8 cellular contexts compared by ENCODE assay signal in genomic region chr2:97590515-97591394, GRCh38. TPM values are rescaled to one million over a fixed set of nuclear protein-coding genes. Genes with fewer than 3 reads are reported as not detected.
DNase-seq lines count a peak whose midpoint lies in the region; TF ChIP-seq lines count a peak whose summit lies in the region.
"Not testable (repeated sequence)": the region's sequence is repeated elsewhere in the genome, so short reads cannot be mapped to it uniquely, and the experiment has no call there.

No MANE protein-coding gene starts in this region.

- H3K27ac ChIP-seq in KMS-11 (peak overlapping the region; percentile 94), stomach smooth muscle (ENCODE audit: low read length) (peak overlapping the region; percentile 76)

- H3K79me2 ChIP-seq in KMS-11 (ENCODE audit: insufficient read depth, low read depth) = peaks cover 14% of the 10 kb centered on the region; the same call in 1 of the 2 replicates

- H3K36me3 ChIP-seq in H7 (replicated peaks; ENCODE audit: control insufficient read depth, insufficient read depth, low read length); KMS-11 (ENCODE audit: insufficient read depth); stomach smooth muscle (ENCODE audit: control insufficient read depth in 2 of 2, insufficient read depth in 2 of 2, low read length in 2 of 2): not testable (repeated sequence)

- intact Hi-C loops in posterior vena cava (cut with DNase I) = loop anchor here in 1 of 2 donors (5.0 kb wide), 1 partner anchor 107 kb away; no protein-coding TSS in a partner anchor

- not testable (repeated sequence) for H3K9me3 ChIP-seq in stomach smooth muscle (ENCODE audit: control insufficient read depth in 2 of 2, low read length in 2 of 2)

- H3K4me3 ChIP-seq in H7 (ENCODE audit: insufficient read depth, low read depth, low read length) (peak overlapping the region; percentile 46), iPS-11a (ENCODE audit: low read depth, low read length) (peak overlapping the region; percentile 35), stomach smooth muscle (ENCODE audit: low read length in 2 of 2) (peak overlapping the region; percentile 78 to 84)
- H3K4me3 ChIP-seq in KMS-11 (IDR thresholded peaks at IDR 0.05; ENCODE audit: insufficient read depth, low read depth, low read length) = not testable (repeated sequence)

- peak overlapping the region; percentile 67 for H3K4me2 ChIP-seq in KMS-11

- peak overlapping the region; percentile 95 for H2AFZ ChIP-seq in KMS-11 (ENCODE audit: low read depth)

- H3K9ac ChIP-seq in KMS-11 (peak overlapping the region; percentile 96), stomach smooth muscle (ENCODE audit: low read length in 2 of 2) (peak overlapping the region; percentile 73 to 80)

- peak; percentile 91 for DNase-seq in ELR (ENCODE audit: low read depth)
- peak; percentile 39 for DNase-seq in H7
- peak; percentile 71 to 77 for DNase-seq in activated CD4-positive, alpha-beta T cell treated with anti-CD3 and anti-CD28 coated beads, Interleukin-2, amount 50 U/mL, for 48 hours
- DNase-seq in cerebellum (ENCODE audit: low spot score) = peak; percentile 67
- DNase-seq in posterior vena cava (ENCODE audit: low spot score) = peak; percentile 85

- not testable (repeated sequence) for H4K20me1 ChIP-seq in KMS-11 (ENCODE audit: insufficient read depth)

- peak; percentile 93 for TF ChIP-seq CTCF in KMS-11 (conservative IDR thresholded peaks at IDR 0.05; ENCODE audit: low read depth, low read length)

- H3K27me3 ChIP-seq in H7 (ENCODE audit: control insufficient read depth, insufficient read depth, low read length); KMS-11 (ENCODE audit: insufficient read depth, low read depth); stomach smooth muscle (ENCODE audit: control insufficient read depth in 1 of 2, insufficient read depth in 2 of 2, low read length in 2 of 2): not testable (repeated sequence)

- peaks cover 13% of the 10 kb centered on the region for H3K4me1 ChIP-seq in KMS-11 (ENCODE audit: low read depth, poor library complexity, severe bottlenecking)
- H3K4me1 ChIP-seq in stomach smooth muscle (ENCODE audit: control insufficient read depth, insufficient read depth, low read length) = not testable (repeated sequence)

RNA-seq across cellular contexts. Expression of gene ANKRD36B, which starts 1.1 kb away (rescaled TPM):
- total RNA-seq in H7 (2014; rRNA removed; shearing (Covaris generic)) = 3.0 and 6.1 TPM in 2 replicates
- total RNA-seq in cerebellum = 278 TPM
- total RNA-seq in posterior vena cava = 10 to 100 TPM; 24.3 to 25.9 TPM

RNA-seq across cellular contexts. Expression of gene COX5B, which starts 55.1 kb away (rescaled TPM):
- total RNA-seq in H7 (2014; rRNA removed; shearing (Covaris generic)) = 312 and 347 TPM in 2 replicates
- total RNA-seq in cerebellum (120 TPM), posterior vena cava (100 to 1,000 TPM; 141 to 174 TPM)

Comparison
In these comparisons a context has a peak if more than half of its experiments do, and no peak if none do; other contexts are left out.
1. DNase-seq: peak in every context shown above with its lines; median percentile 91 in ELR; 85 in posterior vena cava; 74 in activated CD4-positive, alpha-beta T cell treated with anti-CD3 and anti-CD28 coated beads, Interleukin-2, amount 50 U/mL, for 48 hours; 67 in cerebellum; 39 in H7.
2. RNA of gene ANKRD36B, which starts 1.1 kb away (total RNA-seq): 278 TPM in cerebellum (single experiment); 24.3 to 25.9 TPM in posterior vena cava and 3.0 to 6.1 TPM in H7; every median in the first group is over 10 times any median in the second.